8 cellular contexts compared by ENCODE assay signal in genomic region chr11:27506200-27507182, GRCh38. TPM values are rescaled to one million over a fixed set of nuclear protein-coding genes. Genes with fewer than 3 reads are reported as not detected.
A peak's percentile ranks its signal among the peaks of the same experiment; 100 is the strongest.
DNase-seq lines count a peak whose midpoint lies in the region; ATAC-seq, FAIRE-seq and TF ChIP-seq lines count a peak whose summit lies in the region.

LIN7C (minus strand) TSS chr11:27506769; CDS start chr11:27506752, 17 bp downstream.

- DNase-seq in GM19239 (ENCODE audit: insufficient read length, low spot score) (peak; percentile 74), NCI-H524 treated with DMSO at 0.1 percent for 48 hours (lab: John Stamatoyannopoulos, UW) (peak; percentile 49), dedifferentiated amniotic fluid mesenchymal stem cell (ENCODE audit: extremely low spot score) (peak; percentile 97), left lung (peak; percentile 95 to 96)
- peak; percentile 95 for DNase-seq in activated CD4-positive, alpha-beta T cell treated with anti-CD3 and anti-CD28 coated beads, Interleukin-2, amount 10 ng/mL, durations not matched to agents 24 days and 14 days
- peak; percentile 85 to 92 for DNase-seq in stimulated activated CD4-positive, alpha-beta T cell treated with anti-CD3 and anti-CD28 coated beads, Interleukin-2, amount 100 ng/mL, for 48 hours

- H3K9me3 ChIP-seq in BLaER1 (no peaks in the 10 kb centered on the region), left lung (no peaks in the 10 kb centered on the region)

- H3K36me3 Mint-ChIP-seq in activated CD4-positive, alpha-beta T cell treated with anti-CD3 and anti-CD28 coated beads, Interleukin-2, amount 10 ng/mL, durations not matched to agents 24 days and 14 days (ENCODE audit: low read depth) = peaks cover 12% of the 10 kb centered on the region

- H3K4me2 ChIP-seq in BLaER1 = peak within 1 kb of the TSS; percentile 97

- ATAC-seq in HG03457 (IDR thresholded peaks at IDR 0.05; ENCODE audit: unreplicated experiment) (peak; percentile 95), left lung (peak; percentile 98)

- peaks cover 29% of the 10 kb centered on the region for H3K4me1 Mint-ChIP-seq in activated CD4-positive, alpha-beta T cell treated with anti-CD3 and anti-CD28 coated beads, Interleukin-2, amount 10 ng/mL, durations not matched to agents 24 days and 14 days

- H4K20me1 ChIP-seq in BLaER1 = peaks cover 43% of the 10 kb centered on the region; the same call in 1 of the 2 replicates

- H3K27me3 Mint-ChIP-seq in activated CD4-positive, alpha-beta T cell treated with anti-CD3 and anti-CD28 coated beads, Interleukin-2, amount 10 ng/mL, durations not matched to agents 24 days and 14 days = no peaks in the 10 kb centered on the region

- H3K9me3 Mint-ChIP-seq in activated CD4-positive, alpha-beta T cell treated with anti-CD3 and anti-CD28 coated beads, Interleukin-2, amount 10 ng/mL, durations not matched to agents 24 days and 14 days = peaks cover 4% of the 10 kb centered on the region

- H3K36me3 ChIP-seq in BLaER1 = peaks cover 21% of the 10 kb centered on the region
- H3K36me3 ChIP-seq in left lung = no peaks in the 10 kb centered on the region

- H3K4me3 ChIP-seq in BLaER1 (peak within 1 kb of the TSS; percentile 92), left lung (peak within 1 kb of the TSS; percentile 80 to 87)

- H3K9ac ChIP-seq in BLaER1 = peak within 1 kb of the TSS; percentile 98

- peak; percentile 86 for FAIRE-seq in GM19239 (lab: Jason Lieb, UNC)

- H3K27me3 ChIP-seq in BLaER1 (no peaks in the 10 kb centered on the region), left lung (no peaks in the 10 kb centered on the region)

- H3K4me3 Mint-ChIP-seq in activated CD4-positive, alpha-beta T cell treated with anti-CD3 and anti-CD28 coated beads, Interleukin-2, amount 10 ng/mL, durations not matched to agents 24 days and 14 days = peak within 1 kb of the TSS; percentile 97

- H3K27ac ChIP-seq in BLaER1 (peak within 1 kb of the TSS; percentile 95), left lung (peak within 1 kb of the TSS; percentile 89 to 90)

- H3K4me1 ChIP-seq in BLaER1 (peaks cover 22% of the 10 kb centered on the region), left lung (peaks cover 9 to 34% of the 10 kb centered on the region in 2 donors)

- intact Hi-C loops in activated CD4-positive, alpha-beta T cell treated with anti-CD3 and anti-CD28 coated beads, Interleukin-2, amount 10 ng/mL, durations not matched to agents 24 days and 14 days (cut with micrococcal nuclease) = loop anchor here (1.0 to 2.0 kb wide), 6 partner anchors 9 to 602 kb away; partner anchors contain the start of genes CCDC34, KIF18A, LGR4 and METTL15
- intact Hi-C loops in left lung (cut with DNase I) = no loop called here

- TF ChIP-seq CTCF in left lung (IDR thresholded peaks at IDR 0.05) = no peak

- H3K27ac Mint-ChIP-seq in activated CD4-positive, alpha-beta T cell treated with anti-CD3 and anti-CD28 coated beads, Interleukin-2, amount 10 ng/mL, durations not matched to agents 24 days and 14 days = peak within 1 kb of the TSS; percentile 99

RNA-seq across cellular contexts. Expression of gene LIN7C, which starts in this region (rescaled TPM):
- 35.9 and 36.4 TPM in 2 replicates for total RNA-seq in activated CD4-positive, alpha-beta T cell treated with anti-CD3 and anti-CD28 coated beads, Interleukin-2, amount 10 ng/mL, durations not matched to agents 24 days and 14 days
- total RNA-seq in left lung = 10 to 100 TPM; 25.7 to 31.5 TPM

Comparison
In these comparisons a context has a peak if more than half of its experiments do, and no peak if none do; other contexts are left out.
1. Peak in every context shown above with its lines: DNase-seq, ATAC-seq, H3K4me3 ChIP-seq and H3K27ac ChIP-seq.